Comparison of ENCODE assay signal across 8 cellular contexts in the genomic region with DNA sequence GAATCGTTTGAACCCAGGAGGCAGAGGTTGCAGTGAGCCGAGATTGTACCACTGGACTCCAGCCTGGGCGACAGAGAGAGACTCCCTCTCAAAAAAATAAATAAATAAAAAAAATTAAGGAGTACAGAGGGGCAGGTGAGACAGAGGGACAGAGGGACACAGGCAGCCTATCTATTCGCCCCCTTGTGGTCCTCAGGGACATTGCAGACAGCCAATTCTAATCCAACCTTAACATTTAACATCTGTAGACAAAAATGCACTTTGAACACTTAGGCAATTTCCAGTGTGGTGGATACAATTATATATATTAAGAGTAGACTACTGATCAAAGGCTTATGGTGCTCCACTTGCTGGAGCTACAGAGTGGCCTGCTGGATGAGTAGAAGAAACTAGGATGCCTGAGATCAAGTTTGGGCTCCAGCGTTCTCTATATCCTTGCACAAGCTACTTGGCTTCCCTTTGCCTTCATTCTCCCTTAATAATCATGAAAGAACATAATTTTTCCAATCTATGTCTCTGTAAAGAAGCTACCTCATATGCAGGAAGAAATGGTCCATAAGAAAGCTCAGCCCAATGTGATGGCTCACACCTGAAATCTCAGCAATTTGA. TPM values are rescaled to one million over a fixed set of nuclear protein-coding genes. Genes with fewer than 3 reads are reported as not detected.
DNase-seq lines count a peak whose midpoint lies in the region; ATAC-seq and TF ChIP-seq lines count a peak whose summit lies in the region.

No MANE protein-coding gene starts in this region.

- no peaks in the 10 kb centered on the region for H3K9me3 Mint-ChIP-seq in CD4-positive, CD25-positive, alpha-beta regulatory T cell
- no peaks in the 10 kb centered on the region for H3K9me3 Mint-ChIP-seq in activated T-cell treated with anti-CD3 and anti-CD28 coated beads, Interleukin-2, amount 50 U/mL, for 24 hours

- H3K4me1 Mint-ChIP-seq in CD4-positive, CD25-positive, alpha-beta regulatory T cell = peaks cover 0 to 7% (median 0%) of the 10 kb centered on the region in 4 donors
- no peaks in the 10 kb centered on the region for H3K4me1 Mint-ChIP-seq in activated T-cell treated with anti-CD3 and anti-CD28 coated beads, Interleukin-2, amount 50 U/mL, for 24 hours (ENCODE audit: low read depth)

- H3K36me3 Mint-ChIP-seq in CD4-positive, CD25-positive, alpha-beta regulatory T cell = peaks cover 3% of the 10 kb centered on the region
- H3K36me3 Mint-ChIP-seq in activated T-cell treated with anti-CD3 and anti-CD28 coated beads, Interleukin-2, amount 50 U/mL, for 24 hours (ENCODE audit: low read depth) = no peaks in the 10 kb centered on the region

- peaks cover 10% of the 10 kb centered on the region for H3K27me3 Mint-ChIP-seq in CD4-positive, CD25-positive, alpha-beta regulatory T cell
- H3K27me3 Mint-ChIP-seq in activated T-cell treated with anti-CD3 and anti-CD28 coated beads, Interleukin-2, amount 50 U/mL, for 24 hours = peaks cover 3% of the 10 kb centered on the region

- H3K4me3 Mint-ChIP-seq in CD4-positive, CD25-positive, alpha-beta regulatory T cell = no peak overlapping the region
- H3K4me3 Mint-ChIP-seq in activated T-cell treated with anti-CD3 and anti-CD28 coated beads, Interleukin-2, amount 50 U/mL, for 24 hours = no peak overlapping the region

- H3K36me3 ChIP-seq in CD4-positive, CD25-positive, alpha-beta regulatory T cell (ENCODE audit: control insufficient read depth, insufficient read depth, low read length) = no peaks in the 10 kb centered on the region

- H3K4me3 ChIP-seq in CD4-positive, CD25-positive, alpha-beta regulatory T cell (ENCODE audit: low read depth, low read length) = no peak overlapping the region
- H3K4me3 ChIP-seq in fibroblast of villous mesenchyme (ENCODE audit: low read depth, low read length) = no peak overlapping the region
- H3K4me3 ChIP-seq in retinal pigment epithelial cell (ENCODE audit: low read length) = no peak overlapping the region

- TF ChIP-seq CTCF in fibroblast of villous mesenchyme (IDR thresholded peaks at IDR 0.05; ENCODE audit: insufficient read depth, low read depth, low read length) (peak; percentile 85), retinal pigment epithelial cell (conservative IDR thresholded peaks at IDR 0.05; ENCODE audit: low read depth, low read length) (peak; percentile 91)

- no peaks in the 10 kb centered on the region for H3K4me1 ChIP-seq in CD4-positive, CD25-positive, alpha-beta regulatory T cell (ENCODE audit: control insufficient read depth, insufficient read depth, low read length, poor library complexity, severe bottlenecking)

- peak in 1 of 2 donors; percentile 63 for ATAC-seq in CD4-positive, CD25-positive, alpha-beta regulatory T cell (ENCODE audit: low read depth in 2 of 2)
- ATAC-seq in GM21447 (IDR thresholded peaks at IDR 0.05; ENCODE audit: unreplicated experiment) = peak; percentile 66
- ATAC-seq in GM21737 (IDR thresholded peaks at IDR 0.05; ENCODE audit: unreplicated experiment) = no peak
- no peak for ATAC-seq in HG02610 (IDR thresholded peaks at IDR 0.05; ENCODE audit: unreplicated experiment)

- no peaks in the 10 kb centered on the region for H3K27me3 ChIP-seq in CD4-positive, CD25-positive, alpha-beta regulatory T cell (ENCODE audit: control insufficient read depth, insufficient read depth, low read length)

- H3K27ac Mint-ChIP-seq in CD4-positive, CD25-positive, alpha-beta regulatory T cell = no peak overlapping the region
- H3K27ac Mint-ChIP-seq in activated T-cell treated with anti-CD3 and anti-CD28 coated beads, Interleukin-2, amount 50 U/mL, for 24 hours = no peak overlapping the region

- H3K9me3 ChIP-seq in CD4-positive, CD25-positive, alpha-beta regulatory T cell (ENCODE audit: control insufficient read depth in 2 of 2, low read length in 2 of 2) = no peaks in the 10 kb centered on the region

- no peak overlapping the region for H3K27ac ChIP-seq in CD4-positive, CD25-positive, alpha-beta regulatory T cell (ENCODE audit: insufficient read depth, low read length, poor library complexity, severe bottlenecking)

- peak; percentile 14 to 53 (median 47) for DNase-seq in CD4-positive, CD25-positive, alpha-beta regulatory T cell
- peak; percentile 55 for DNase-seq in NCI-H82 (lab: John Stamatoyannopoulos, UW)
- DNase-seq in activated T-cell treated with anti-CD3 and anti-CD28 coated beads, Interleukin-2, amount 50 U/mL, for 24 hours = peak; percentile 59
- peak; percentile 49 for DNase-seq in fibroblast of villous mesenchyme (ENCODE audit: low read depth)
- no peak for DNase-seq in retinal pigment epithelial cell (ENCODE audit: low read depth)

RNA-seq across cellular contexts. Expression of a gene that starts 8.2 kb away (rescaled TPM):
- total RNA-seq in CD4-positive, CD25-positive, alpha-beta regulatory T cell = 19.8 TPM
- polyA plus RNA-seq in CD4-positive, CD25-positive, alpha-beta regulatory T cell = 10 to 100 TPM; 22.7 to 25.1 (median 24.2) TPM
- total RNA-seq in fibroblast of villous mesenchyme = 14.5 and 20.3 TPM in 2 replicates

RNA-seq across cellular contexts. Expression of a gene that starts 31.8 kb away (rescaled TPM):
- not detected for total RNA-seq in CD4-positive, CD25-positive, alpha-beta regulatory T cell
- polyA plus RNA-seq in CD4-positive, CD25-positive, alpha-beta regulatory T cell = not detected
- total RNA-seq in fibroblast of villous mesenchyme = 5.2 and 10.8 TPM in 2 replicates
